8 cellular contexts compared by ENCODE assay signal in genomic region chr17:32128470-32128869, GRCh38. TPM values are rescaled to one million over a fixed set of nuclear protein-coding genes. Genes with fewer than 3 reads are reported as not detected.
DNase-seq lines count a peak whose midpoint lies in the region; ATAC-seq and TF ChIP-seq lines count a peak whose summit lies in the region.
"Not testable (repeated sequence)": the region's sequence is repeated elsewhere in the genome, so short reads cannot be mapped to it uniquely, and the experiment has no call there.

No MANE protein-coding gene starts in this region.

- not testable (repeated sequence) for H4K20me1 ChIP-seq in BLaER1

- H3K36me3 ChIP-seq in BLaER1; HEK293 (ENCODE audit: control insufficient read depth in 2 of 2, insufficient read depth in 1 of 2, low read length in 2 of 2); heart left ventricle; stomach: not testable (repeated sequence)

- not testable (repeated sequence) for H3K4me3 ChIP-seq in BLaER1; HEK293 (ENCODE audit: low read depth, low read length)
- H3K4me3 ChIP-seq in heart left ventricle (peak overlapping the region in 11 of 12 donors; percentile 40 to 85 (median 67)), stomach (peak overlapping the region; percentile 52 to 68 (median 56))

- H3K27ac ChIP-seq in BLaER1, result not testable (repeated sequence)
- H3K27ac ChIP-seq in HEK293 (ENCODE audit: extremely low read depth, low read depth, low read length) (0 out of 2 replicates have a peak overlapping the region, but pooled peaks have one; percentile 4), heart left ventricle (peak overlapping the region in 10 of 12 donors; percentile 88 to 94 (median 90)), stomach (peak overlapping the region in 4 of 5 donors; percentile 80 to 93 (median 90))

- H3K9ac ChIP-seq in BLaER1, result 0 out of 2 replicates have a peak overlapping the region, but pooled peaks have one; percentile 35

- H3K36me3 Mint-ChIP-seq in activated T-helper 1 cell treated with anti-CD3 and anti-CD28 coated beads, Interleukin-12 subunit alpha, Interleukin-12 subunit beta, Interleukin-2, Interleukin-4 antibody, amounts not matched to agents 30 ng/mL and 10 ng/mL and 1 ng/mL, durations not matched to agents 14 hours and 24 hours and 36 hours (ENCODE audit: low read depth); chondrocyte (ENCODE audit: low read depth); nephron (ENCODE audit: low read depth): not testable (repeated sequence)

- not testable (repeated sequence) for ATAC-seq in heart left ventricle

- intact Hi-C loops in activated T-helper 1 cell treated with anti-CD3 and anti-CD28 coated beads, Interleukin-12 subunit alpha, Interleukin-12 subunit beta, Interleukin-2, Interleukin-4 antibody, amounts not matched to agents 30 ng/mL and 10 ng/mL and 1 ng/mL, durations not matched to agents 14 hours and 24 hours and 36 hours (cut with micrococcal nuclease); stomach (cut with DNase I; ENCODE audit: low total_unique reads): not testable (repeated sequence)
- intact Hi-C loops in heart left ventricle (cut with DNase I), result loop anchor here in 1 of 10 donors (10.0 kb wide), 1 partner anchor 54 kb away; no protein-coding TSS in a partner anchor

- H3K27ac Mint-ChIP-seq in activated T-helper 1 cell treated with anti-CD3 and anti-CD28 coated beads, Interleukin-12 subunit alpha, Interleukin-12 subunit beta, Interleukin-2, Interleukin-4 antibody, amounts not matched to agents 30 ng/mL and 10 ng/mL and 1 ng/mL, durations not matched to agents 14 hours and 24 hours and 36 hours, result peak overlapping the region; percentile 68
- not testable (repeated sequence) for H3K27ac Mint-ChIP-seq in chondrocyte (ENCODE audit: unreplicated experiment)
- H3K27ac Mint-ChIP-seq in nephron, result peak overlapping the region; percentile 25 to 79 (median 45)

- 58 to 79% (median 65%) methylated on average over 7 of the region's 7 CpGs for WGBS in heart left ventricle, 4 donors
- 57 to 77% (median 70%) methylated on average over 7 of the region's 7 CpGs for WGBS in stomach, 5 donors

- CTCF ChIA-PET in HEK293 (lab: Yijun Ruan, JAX), result interaction anchor here (0.8 to 5.0 kb wide), 6 partner anchors 9 to 122 kb away, joined by 3 to 68 read pairs (median 4); partner anchors contain the start of genes LRRC37B and RHOT1

- H3K4me1 ChIP-seq in BLaER1 (peaks cover 26% of the 10 kb centered on the region), HEK293 (ENCODE audit: control insufficient read depth, insufficient read depth, low read length) (peaks cover 12% of the 10 kb centered on the region), heart left ventricle (peaks cover 0 to 21% (median 10%) of the 10 kb centered on the region in 12 donors), stomach (peaks cover 25 to 50% (median 40%) of the 10 kb centered on the region in 4 donors)

- POLR2A ChIA-PET in HEK293 (lab: Yijun Ruan, JAX), result interaction anchor here (0.6 to 1.3 kb wide), 2 partner anchors 19 to 32 kb away, joined by 3 to 4 read pairs; no protein-coding TSS in a partner anchor

- not testable (repeated sequence) for H3K9me3 Mint-ChIP-seq in activated T-helper 1 cell treated with anti-CD3 and anti-CD28 coated beads, Interleukin-12 subunit alpha, Interleukin-12 subunit beta, Interleukin-2, Interleukin-4 antibody, amounts not matched to agents 30 ng/mL and 10 ng/mL and 1 ng/mL, durations not matched to agents 14 hours and 24 hours and 36 hours; chondrocyte (ENCODE audit: low read depth); nephron

- not testable (repeated sequence) for H3K27me3 Mint-ChIP-seq in activated T-helper 1 cell treated with anti-CD3 and anti-CD28 coated beads, Interleukin-12 subunit alpha, Interleukin-12 subunit beta, Interleukin-2, Interleukin-4 antibody, amounts not matched to agents 30 ng/mL and 10 ng/mL and 1 ng/mL, durations not matched to agents 14 hours and 24 hours and 36 hours (ENCODE audit: insufficient read depth); chondrocyte (ENCODE audit: low read depth); nephron (ENCODE audit: low read depth)

- DNase-seq in RKO (ENCODE audit: low spot score), result peak; percentile 39
- not testable (repeated sequence) for DNase-seq in activated T-helper 1 cell treated with anti-CD3 and anti-CD28 coated beads, Interleukin-12 subunit alpha, Interleukin-12 subunit beta, Interleukin-2, Interleukin-4 antibody, amounts not matched to agents 30 ng/mL and 10 ng/mL and 1 ng/mL, durations not matched to agents 14 hours and 24 hours and 36 hours (ENCODE audit: low spot score); chondrocyte (ENCODE audit: low spot score); heart left ventricle; stomach

- TF ChIP-seq POLR2A in heart left ventricle (IDR thresholded peaks at IDR 0.05); stomach (IDR thresholded peaks at IDR 0.05): not testable (repeated sequence)

- not testable (repeated sequence) for TF ChIP-seq EP300 in stomach (IDR thresholded peaks at IDR 0.05)

- TF ChIP-seq CTCF in HEK293 (tag by site-specific recombination; IDR thresholded peaks at IDR 0.05); chondrocyte (IDR thresholded peaks at IDR 0.05); heart left ventricle (IDR thresholded peaks at IDR 0.05); nephron (IDR thresholded peaks at IDR 0.05; ENCODE audit: unreplicated experiment in 3 of 3); stomach (IDR thresholded peaks at IDR 0.05): not testable (repeated sequence)

- H3K27me3 ChIP-seq in BLaER1, heart left ventricle, stomach: not testable (repeated sequence)

- H3K9me3 ChIP-seq in BLaER1; HEK293 (ENCODE audit: control insufficient read depth, insufficient read depth, low read depth, low read length); heart left ventricle; stomach: not testable (repeated sequence)

- H3K4me1 Mint-ChIP-seq in activated T-helper 1 cell treated with anti-CD3 and anti-CD28 coated beads, Interleukin-12 subunit alpha, Interleukin-12 subunit beta, Interleukin-2, Interleukin-4 antibody, amounts not matched to agents 30 ng/mL and 10 ng/mL and 1 ng/mL, durations not matched to agents 14 hours and 24 hours and 36 hours (ENCODE audit: low read depth), result peaks cover 25% of the 10 kb centered on the region
- H3K4me1 Mint-ChIP-seq in chondrocyte (ENCODE audit: low read depth) (peaks cover 20% of the 10 kb centered on the region), nephron (peaks cover 18% of the 10 kb centered on the region)

- peak overlapping the region; percentile 72 for H3K4me2 ChIP-seq in BLaER1

- peak overlapping the region; percentile 93 for H3K4me3 Mint-ChIP-seq in activated T-helper 1 cell treated with anti-CD3 and anti-CD28 coated beads, Interleukin-12 subunit alpha, Interleukin-12 subunit beta, Interleukin-2, Interleukin-4 antibody, amounts not matched to agents 30 ng/mL and 10 ng/mL and 1 ng/mL, durations not matched to agents 14 hours and 24 hours and 36 hours
- H3K4me3 Mint-ChIP-seq in chondrocyte (ENCODE audit: unreplicated experiment), result peak overlapping the region; percentile 53
- H3K4me3 Mint-ChIP-seq in nephron, result peak overlapping the region; percentile 68 to 82 (median 73)

TF ChIP-seq in HEK293, 187 proteins besides CTCF, POLR2A, EP300 and RAD21:
- TF ChIP-seq ZBTB17 (tag by site-specific recombination; IDR thresholded peaks at IDR 0.05) (peak; percentile 71), GLIS1 (tag by site-specific recombination; IDR thresholded peaks at IDR 0.05) (peak; percentile 74), ZBTB6 (tag by site-specific recombination; IDR thresholded peaks at IDR 0.05) (peak; percentile 98), ZNF335 (tag by site-specific recombination; conservative IDR thresholded peaks at IDR 0.05) (peak; percentile 82), GLIS2 (tag by site-specific recombination; IDR thresholded peaks at IDR 0.05) (0 out of 2 replicates have a peak, but pooled peaks have one; percentile 25), ZFHX2 (tag by site-specific recombination; conservative IDR thresholded peaks at IDR 0.05) (peak; percentile 22; the same call in 1 of the 2 replicates), ZNF600 (tag by site-specific recombination; IDR thresholded peaks at IDR 0.05) (peak; percentile 57), ZNF394 (tag by site-specific recombination; IDR thresholded peaks at IDR 0.05; ENCODE audit: borderline replicate concordance) (peak; percentile 27; the same call in 1 of the 2 replicates)

RNA-seq across cellular contexts. Expression of gene RHOT1, which starts 13.8 kb away (rescaled TPM):
- 25.9 and 27.2 TPM in 2 replicates for total RNA-seq in activated T-helper 1 cell treated with anti-CD3 and anti-CD28 coated beads, Interleukin-12 subunit alpha, Interleukin-12 subunit beta, Interleukin-2, Interleukin-4 antibody, amounts not matched to agents 30 ng/mL and 10 ng/mL and 1 ng/mL, durations not matched to agents 14 hours and 24 hours and 36 hours
- total RNA-seq in chondrocyte, result 26.7 to 31.5 TPM (median 27.0 TPM) in 3 replicates
- total RNA-seq in heart left ventricle, result 10 to 100 TPM; 41.5 to 76.8 (median 54.4) TPM
- 10 to 100 TPM; 43.5 to 53.5 TPM for polyA plus RNA-seq in heart left ventricle
- 100 to 1,000 TPM in 1 of 5 donors, 10 to 100 TPM in 3, 1 to 10 TPM in 1; 7.0 to 219 (median 80.0) TPM for total RNA-seq in stomach
- 10 to 100 TPM; 28.0 to 41.5 (median 32.5) TPM for polyA plus RNA-seq in stomach
